Comparison of ENCODE assay signal across 19 cellular contexts in genomic region chr13:76339649-76340048, GRCh38.
DNase-seq lines count a peak whose midpoint lies in the region; ATAC-seq, FAIRE-seq and TF ChIP-seq lines count a peak whose summit lies in the region.
"Had no signal": no experiment of that assay in that cellular context is flagged by ENCODE, and none has a peak within 500 bp of the region (broad histone marks: within the 10 kb centered on the region; RNA-seq: fewer than 3 reads in every experiment).

No MANE protein-coding gene starts in this region.

- no peaks in the 10 kb centered on the region for H3K9me3 Mint-ChIP-seq in activated naive CD8-positive, alpha-beta T cell treated with anti-CD3 and anti-CD28 coated beads for 36 hours
- H3K9me3 Mint-ChIP-seq: CD4-positive, alpha-beta T cell; T-helper 2 cell treated with Interferon-gamma antibody and Interleukin-4, amounts not matched to agents 5 μg/mL and 100 μg/mL, for 36 hours had no signal

- H3K9me3 ChIP-seq in GM12878 (replicated peaks; ENCODE audit: control insufficient read depth, insufficient read depth, low read length) (no peaks in the 10 kb centered on the region), sigmoid colon (no peaks in the 10 kb centered on the region)

- TF ChIP-seq RAD21 in GM12878 (IDR thresholded peaks at IDR 0.05; ENCODE audit: insufficient read depth, low read depth, low read length), result no peak

- SMC1A ChIA-PET in GM12878 (lab: Charles Lee; ENCODE audit: uncharacterized antibody, unreplicated experiment), result no interaction called here

- CTCF ChIA-PET in GM12878 (lab: Yijun Ruan, JAX), result no interaction called here

- no peaks in the 10 kb centered on the region for H3K36me3 Mint-ChIP-seq in activated naive CD8-positive, alpha-beta T cell treated with anti-CD3 and anti-CD28 coated beads for 36 hours

- POLR2A ChIA-PET in GM12878 (lab: Charles Lee), result no interaction called here

- H3K79me2 ChIP-seq in GM12878 (ENCODE audit: control insufficient read depth, insufficient read depth, low read length), result no peaks in the 10 kb centered on the region

- H3K4me3 ChIP-seq in GM12878 (no peak overlapping the region), sigmoid colon (no peak overlapping the region)

- no peaks in the 10 kb centered on the region for H3K4me1 Mint-ChIP-seq in activated naive CD8-positive, alpha-beta T cell treated with anti-CD3 and anti-CD28 coated beads for 36 hours

- ATAC-seq in GM18519 (IDR thresholded peaks at IDR 0.05; ENCODE audit: low FRiP score, unreplicated experiment) (peak; percentile 59), HG03280 (IDR thresholded peaks at IDR 0.05; ENCODE audit: unreplicated experiment) (peak; percentile 50), GM12878 (peak; percentile 52)

- in situ Hi-C loops in GM12878 (cut with MboI), result no loop called here

- no peaks in the 10 kb centered on the region for H3K36me3 ChIP-seq in GM12878 (ENCODE audit: control insufficient read depth in 2 of 2, insufficient read depth in 2 of 2, low read length in 1 of 2)
- H3K36me3 ChIP-seq in sigmoid colon, result no peaks in the 10 kb centered on the region

- no peak overlapping the region for H3K9ac ChIP-seq in GM12878 (ENCODE audit: control insufficient read depth, insufficient read depth, low read length)

- TF ChIP-seq POLR2A in GM12878 (IDR thresholded peaks at IDR 0.05; ENCODE audit: low read depth, low read length) (no peak), sigmoid colon (IDR thresholded peaks at IDR 0.05) (no peak)

- intact Hi-C loops in GM12878 (cut with micrococcal nuclease; ENCODE audit: unreplicated experiment), result no loop called here
- intact Hi-C loops in sigmoid colon (cut with DNase I), result no loop called here

- H3K4me1 ChIP-seq in GM12878 (ENCODE audit: control insufficient read depth, insufficient read depth, low read length) (no peaks in the 10 kb centered on the region), sigmoid colon (peaks cover 0 to 34% (median 18%) of the 10 kb centered on the region in 4 donors)

- TF ChIP-seq CTCF in GM12878 (IDR thresholded peaks at IDR 0.05 in 2 of 3, conservative IDR thresholded peaks at IDR 0.05 in 1 of 3; ENCODE audit: control insufficient read depth in 2 of 3, extremely low read depth in 1 of 3, insufficient read depth in 1 of 3, low read depth in 3 of 3, low read length in 3 of 3) (no peak), sigmoid colon (IDR thresholded peaks at IDR 0.05) (no peak)

- BruUV-seq in GM12878 (replicated peaks; lab: Mats Ljungman, UMichigan), result no TSS peak

- peaks cover 4% of the 10 kb centered on the region for H3K27me3 Mint-ChIP-seq in activated naive CD8-positive, alpha-beta T cell treated with anti-CD3 and anti-CD28 coated beads for 36 hours

- no peak overlapping the region for H3K27ac Mint-ChIP-seq in activated naive CD8-positive, alpha-beta T cell treated with anti-CD3 and anti-CD28 coated beads for 36 hours
- H3K27ac Mint-ChIP-seq: CD4-positive, alpha-beta T cell; T-helper 2 cell treated with Interferon-gamma antibody and Interleukin-4, amounts not matched to agents 5 μg/mL and 100 μg/mL, for 36 hours had no signal

- RAD21 ChIA-PET in GM12878 (lab: Charles Lee; ENCODE audit: unreplicated experiment), result no interaction called here

- 50% methylated on average over 1 of the region's 2 CpGs for WGBS in GM12878 (ENCODE audit: insufficient coverage, insufficient replicate concordance, low lambda C conversion rate, missing lambda C conversion rate)
- WGBS in sigmoid colon, 2 donors, result 67 to 82% methylated on average over 2 of the region's 2 CpGs

- no peak for FAIRE-seq in GM12878 (lab: Jason Lieb, UNC)
- FAIRE-seq: D721Med had no signal

- H3K27me3 ChIP-seq in GM12878 (replicated peaks in 1 of 2; ENCODE audit: control insufficient read depth in 2 of 2, insufficient read depth in 2 of 2, low read length in 1 of 2), result no peaks in the 10 kb centered on the region
- no peaks in the 10 kb centered on the region for H3K27me3 ChIP-seq in sigmoid colon

- no peaks in the 10 kb centered on the region for H4K20me1 ChIP-seq in GM12878 (ENCODE audit: control insufficient read depth, insufficient read depth)

- no peak overlapping the region for H3K4me2 ChIP-seq in GM12878 (ENCODE audit: control insufficient read depth, insufficient read depth)

- H2AFZ ChIP-seq in GM12878 (ENCODE audit: control insufficient read depth, low read depth, low read length), result no peak overlapping the region

- DNase-seq in NAMALWA (ENCODE audit: low spot score) (peak; percentile 84), GM12878 (ENCODE audit: low read depth, low spot score) (no peak), NCI-H2171 (lab: John Stamatoyannopoulos, UW) (no peak), NCI-H146 treated with DMSO at 0.1 percent for 48 hours (lab: John Stamatoyannopoulos, UW; ENCODE audit: unreplicated experiment) (no peak), sigmoid colon (no peak)
- DNase-seq in activated naive CD8-positive, alpha-beta T cell treated with anti-CD3 and anti-CD28 coated beads for 36 hours, result no peak
- DNase-seq: CD4-positive, alpha-beta T cell; DMS79 treated with DMSO at 0.1 percent for 48 hours; H7; NCI-H1092; NCI-H1694; NCI-H2107; NCI-H446 treated with DMSO at 0.1 percent for 48 hours; SHP77 treated with DMSO at 0.1 percent for 48 hours; SW 1271 had no signal

- TF ChIP-seq EP300 in GM12878 (IDR thresholded peaks at IDR 0.05; ENCODE audit: borderline replicate concordance in 1 of 2, control insufficient read depth in 1 of 2, low read depth in 2 of 2, low read length in 2 of 2), result no peak
- no peak for TF ChIP-seq EP300 in sigmoid colon (IDR thresholded peaks at IDR 0.05)

- no peak overlapping the region for H3K4me3 Mint-ChIP-seq in activated naive CD8-positive, alpha-beta T cell treated with anti-CD3 and anti-CD28 coated beads for 36 hours
- H3K4me3 Mint-ChIP-seq: CD4-positive, alpha-beta T cell; T-helper 2 cell treated with Interferon-gamma antibody and Interleukin-4, amounts not matched to agents 5 μg/mL and 100 μg/mL, for 36 hours had no signal

- H3K27ac ChIP-seq in GM12878 (ENCODE audit: control insufficient read depth, insufficient read depth) (no peak overlapping the region), sigmoid colon (no peak overlapping the region)

TF ChIP-seq in GM12878, 131 proteins besides CTCF, POLR2A, EP300 and RAD21:
- peak; percentile 77 for TF ChIP-seq SPI1 (IDR thresholded peaks at IDR 0.05; ENCODE audit: borderline replicate concordance, insufficient read depth, low read depth, low read length)
- TF ChIP-seq ZNF274 (IDR thresholded peaks at IDR 0.05; ENCODE audit: insufficient read depth, insufficient read length), result no peak
